Comparison of ENCODE assay signal across 20 cellular contexts in the genomic region with DNA sequence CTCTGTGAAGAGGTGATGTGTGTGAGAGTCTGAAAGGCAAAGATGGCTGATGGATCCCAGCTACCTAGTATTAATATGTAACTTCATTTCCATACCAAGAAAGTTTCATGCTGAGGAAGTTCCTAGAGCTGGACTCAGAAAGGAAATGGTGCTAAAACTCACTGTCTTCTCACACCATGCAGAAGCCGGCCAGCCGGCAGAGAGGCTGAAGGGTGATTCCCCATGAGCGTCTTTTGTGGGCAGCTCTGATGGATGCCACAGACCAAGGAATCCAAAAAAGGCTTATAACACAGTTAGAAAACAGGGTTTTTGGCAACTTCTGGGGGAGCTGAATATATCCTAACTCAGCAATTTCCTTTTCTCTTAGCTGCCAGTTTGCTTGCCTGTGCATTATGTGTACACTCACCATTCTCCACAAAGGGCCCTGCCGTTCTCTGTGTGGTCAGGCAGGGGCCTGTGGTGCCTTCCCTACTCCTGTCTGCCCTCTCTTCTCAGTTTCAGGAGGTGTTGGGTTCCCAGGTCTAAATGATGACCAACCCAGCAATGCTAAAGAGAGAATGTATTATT.
"Had no signal": no experiment of that assay in that cellular context is flagged by ENCODE, and none has a peak within 500 bp of the region (broad histone marks: within the 10 kb centered on the region; RNA-seq: fewer than 3 reads in every experiment).

No MANE protein-coding gene starts in this region.

- H2AFZ ChIP-seq: neural progenitor cell had no signal

- H3K9me3 ChIP-seq: heart left ventricle, sigmoid colon, stomach had no signal

- H3K4me3 ChIP-seq: dorsolateral prefrontal cortex, heart left ventricle, lung, neural progenitor cell, sigmoid colon, skin epidermis, stomach had no signal

- H3K4me1 ChIP-seq: neural progenitor cell had no signal

- H3K4me2 ChIP-seq: neural progenitor cell had no signal

- H3K27me3 ChIP-seq: sigmoid colon had no signal

- H3K36me3 ChIP-seq: heart left ventricle, neural progenitor cell, sigmoid colon, stomach had no signal

- DNase-seq: cortex of kidney; dorsolateral prefrontal cortex; effector CD8-positive, alpha-beta T cell; foreskin melanocyte; heart left ventricle; hippocampal formation; left colon; left ventricle myocardium superior; mesenchymal stem cell; midbrain; occipital lobe; sigmoid colon; stimulated activated CD4-positive, alpha-beta T cell treated with anti-CD3 and anti-CD28 coated beads, Interleukin-2, amount 100 ng/mL, for 24 hours; stimulated activated CD4-positive, alpha-beta T cell treated with anti-CD3 and anti-CD28 coated beads, Interleukin-4, amount 100 ng/mL, for 4 hours; stimulated activated naive CD4-positive, alpha-beta T cell; stomach; trophoblast cell had no signal

- ATAC-seq: heart left ventricle, left colon, left ventricle myocardium superior had no signal

- H3K27ac ChIP-seq: dorsolateral prefrontal cortex, heart left ventricle, neural progenitor cell, sigmoid colon, skin epidermis, stomach had no signal
